ENCODE assay signal across 17 cellular contexts in genomic region chr11:34830648-34831047, GRCh38.
DNase-seq lines count a peak whose midpoint lies in the region; ATAC-seq, FAIRE-seq and TF ChIP-seq lines count a peak whose summit lies in the region.
"Had no signal": no experiment of that assay in that cellular context is flagged by ENCODE, and none has a peak within 500 bp of the region (broad histone marks: within the 10 kb centered on the region; RNA-seq: fewer than 3 reads in every experiment).

No MANE protein-coding gene starts in this region.

- no peak overlapping the region for H2AFZ ChIP-seq in HepG2 (ENCODE audit: low read length)

- 95% methylated on average over 8 of the region's 8 CpGs for WGBS in HepG2 (ENCODE audit: low lambda C conversion rate)
- 90% methylated on average over 2 of the region's 8 CpGs for WGBS in right lobe of liver (ENCODE audit: insufficient coverage, low coverage, low lambda C conversion rate, missing lambda C conversion rate)
- WGBS in heart right ventricle, 2 donors, result 32 to 35% methylated on average over 8 of the region's 8 CpGs

- no peak for FAIRE-seq in HepG2 (lab: Jason Lieb, UNC)
- FAIRE-seq: H54 had no signal

- BruUV-seq in HepG2 (replicated peaks; lab: Mats Ljungman, UMichigan), result no TSS peak

- POLR2A ChIA-PET in HepG2 (lab: Yijun Ruan, JAX), result interaction anchor here (1.2 kb wide), 1 partner anchor 230 kb away, joined by 4 read pairs; no protein-coding TSS in a partner anchor

- peaks cover 30% of the 10 kb centered on the region for H3K4me1 ChIP-seq in HepG2 (ENCODE audit: insufficient read depth, low read length)
- peaks cover 0 to 10% (median 2%) of the 10 kb centered on the region in 4 donors for H3K4me1 ChIP-seq in right lobe of liver
- H3K4me1 ChIP-seq in heart right ventricle, result peaks cover 0 to 3% (median 0%) of the 10 kb centered on the region in 9 donors
- H3K4me1 ChIP-seq: left lung had no signal

- no peaks in the 10 kb centered on the region for H3K27me3 ChIP-seq in HepG2 (ENCODE audit: control insufficient read depth in 1 of 2, insufficient read depth in 2 of 2, low read length in 2 of 2)
- H3K27me3 ChIP-seq in right lobe of liver, result no peaks in the 10 kb centered on the region
- no peaks in the 10 kb centered on the region for H3K27me3 ChIP-seq in heart right ventricle
- H3K27me3 ChIP-seq: left lung had no signal

- no peak overlapping the region for H3K27ac ChIP-seq in HepG2 (ENCODE audit: extremely low read length, insufficient read depth, low read length)
- no peak overlapping the region for H3K27ac ChIP-seq in right lobe of liver
- H3K27ac ChIP-seq in heart right ventricle, result no peak overlapping the region
- H3K27ac ChIP-seq: left lung, RWPE1 had no signal

- ATAC-seq in HepG2 (no peak), right lobe of liver (no peak), SK-N-SH treated with all-trans-retinoic acid at 6 μM for 48 hours (peak; percentile 66), heart right ventricle (peak in 7 of 8 donors; percentile 55 to 94 (median 80)), GM21367 (IDR thresholded peaks at IDR 0.05; ENCODE audit: unreplicated experiment) (no peak)
- ATAC-seq: left lung; naive thymus-derived CD8-positive, alpha-beta T cell had no signal

- TF ChIP-seq POLR2A in HepG2 (IDR thresholded peaks at IDR 0.05; ENCODE audit: insufficient read depth in 1 of 2, low read depth in 2 of 2, low read length in 2 of 2) (no peak), right lobe of liver (IDR thresholded peaks at IDR 0.05) (no peak)

- TF ChIP-seq EP300 in HepG2 (IDR thresholded peaks at IDR 0.05; ENCODE audit: low read depth in 2 of 2, low read length in 2 of 2) (no peak), HepG2 (CRISPR knock-in tag; IDR thresholded peaks at IDR 0.05; ENCODE audit: borderline replicate concordance) (no peak)

- TF ChIP-seq CTCF in HepG2 (CRISPR knock-in tag; IDR thresholded peaks at IDR 0.05) (no peak), right lobe of liver (IDR thresholded peaks at IDR 0.05) (no peak), heart right ventricle (IDR thresholded peaks at IDR 0.05) (no peak)

- CTCF ChIA-PET in HepG2 (lab: Yijun Ruan, JAX; ENCODE audit: low intra/inter-chr PET ratio, low total read pairs), result no interaction called here

- in situ Hi-C loops in HepG2 (cut with HindIII; ENCODE audit: extremely low pct_ligation_motif_present, low pct_unique_long_range_greater_than_20kb), result no loop called here

- no peak overlapping the region for H3K4me3 ChIP-seq in HepG2 (replicated peaks in 1 of 3; ENCODE audit: insufficient read depth in 1 of 3, low read depth in 2 of 3, low read length in 3 of 3)
- H3K4me3 ChIP-seq in right lobe of liver, result no peak overlapping the region
- H3K4me3 ChIP-seq in heart right ventricle, result no peak overlapping the region
- H3K4me3 ChIP-seq: left lung had no signal

- no peaks in the 10 kb centered on the region for H3K36me3 ChIP-seq in HepG2 (replicated peaks in 1 of 2; ENCODE audit: control insufficient read depth in 1 of 2, insufficient read depth in 2 of 2, low read length in 2 of 2)
- no peaks in the 10 kb centered on the region for H3K36me3 ChIP-seq in right lobe of liver
- no peaks in the 10 kb centered on the region for H3K36me3 ChIP-seq in heart right ventricle
- H3K36me3 ChIP-seq: left lung had no signal

- intact Hi-C loops in HepG2 (cut with micrococcal nuclease; ENCODE audit: unreplicated experiment), result no loop called here
- intact Hi-C loops in right lobe of liver (cut with DNase I), result no loop called here
- intact Hi-C loops in heart right ventricle (cut with DNase I), result no loop called here

- H4K20me1 ChIP-seq in HepG2 (ENCODE audit: insufficient read depth, low read length), result no peaks in the 10 kb centered on the region

- H3K9me3 ChIP-seq in HepG2 (ENCODE audit: low read length), result no peaks in the 10 kb centered on the region
- no peaks in the 10 kb centered on the region for H3K9me3 ChIP-seq in right lobe of liver
- H3K9me3 ChIP-seq in heart right ventricle, result peaks cover 0 to 4% (median 0%) of the 10 kb centered on the region in 11 donors
- H3K9me3 ChIP-seq: Caco-2, left lung had no signal

- TF ChIP-seq RAD21 in HepG2 (CRISPR knock-in tag; IDR thresholded peaks at IDR 0.05), result no peak

- H3K4me2 ChIP-seq in HepG2 (ENCODE audit: low read depth, low read length), result no peak overlapping the region

- H3K9ac ChIP-seq in HepG2 (ENCODE audit: insufficient read depth, low read depth, low read length), result no peak overlapping the region

- H3K79me2 ChIP-seq in HepG2 (ENCODE audit: insufficient read depth, low read length), result no peaks in the 10 kb centered on the region

- DNase-seq in HepG2 (ENCODE audit: low spot score) (no peak), right lobe of liver (no peak), heart right ventricle (peak; percentile 35 to 45), cerebellar cortex (ENCODE audit: low spot score) (no peak)
- no peak for DNase-seq in stimulated activated CD4-positive, alpha-beta T cell treated with anti-CD3 and anti-CD28 coated beads, Interleukin-4, amount 100 ng/mL, for 4 hours
- no peak for DNase-seq in activated naive CD4-positive, alpha-beta T cell treated with anti-CD3 and anti-CD28 coated beads, Interleukin-2, amount 50 U/mL, for 16 hours
- DNase-seq: activated naive CD8-positive, alpha-beta T cell treated with anti-CD3 and anti-CD28 coated beads, Interleukin-2, amount 10 ng/mL, durations not matched to agents 7 days and 5 days; Caco-2; left lung; naive thymus-derived CD8-positive, alpha-beta T cell; NCI-H1105; NCI-H526; stimulated activated CD4-positive, alpha-beta T cell treated with anti-CD3 and anti-CD28 coated beads, Interleukin-2, amount 100 ng/mL, for 48 hours had no signal

TF ChIP-seq in HepG2, 621 proteins besides CTCF, POLR2A, EP300 and RAD21:
- TF ChIP-seq ZNF589 (CRISPR knock-in tag; conservative IDR thresholded peaks at IDR 0.05) (no peak), ATF7 (IDR thresholded peaks at IDR 0.05) (0 out of 2 replicates have a peak, but pooled peaks have one; percentile 25), ATF7 (CRISPR knock-in tag; IDR thresholded peaks at IDR 0.05) (no peak)

TF ChIP-seq in SK-N-SH treated with all-trans-retinoic acid at 6 μM for 48 hours, 23 proteins besides CTCF, POLR2A, EP300 and RAD21:
- TF ChIP-seq ISL1 (CRISPR knock-in tag; IDR thresholded peaks at IDR 0.05) (peak; percentile 52; the same call in 1 of the 2 replicates), ZNF70 (CRISPR knock-in tag; IDR thresholded peaks at IDR 0.05) (peak; percentile 74), SNAI2 (CRISPR knock-in tag; IDR thresholded peaks at IDR 0.05) (peak; percentile 83; the same call in 1 of the 2 replicates), ZFP3 (CRISPR knock-in tag; IDR thresholded peaks at IDR 0.05) (peak; percentile 27; the same call in 1 of the 2 replicates)
- TF ChIP-seq, protein P1, sequence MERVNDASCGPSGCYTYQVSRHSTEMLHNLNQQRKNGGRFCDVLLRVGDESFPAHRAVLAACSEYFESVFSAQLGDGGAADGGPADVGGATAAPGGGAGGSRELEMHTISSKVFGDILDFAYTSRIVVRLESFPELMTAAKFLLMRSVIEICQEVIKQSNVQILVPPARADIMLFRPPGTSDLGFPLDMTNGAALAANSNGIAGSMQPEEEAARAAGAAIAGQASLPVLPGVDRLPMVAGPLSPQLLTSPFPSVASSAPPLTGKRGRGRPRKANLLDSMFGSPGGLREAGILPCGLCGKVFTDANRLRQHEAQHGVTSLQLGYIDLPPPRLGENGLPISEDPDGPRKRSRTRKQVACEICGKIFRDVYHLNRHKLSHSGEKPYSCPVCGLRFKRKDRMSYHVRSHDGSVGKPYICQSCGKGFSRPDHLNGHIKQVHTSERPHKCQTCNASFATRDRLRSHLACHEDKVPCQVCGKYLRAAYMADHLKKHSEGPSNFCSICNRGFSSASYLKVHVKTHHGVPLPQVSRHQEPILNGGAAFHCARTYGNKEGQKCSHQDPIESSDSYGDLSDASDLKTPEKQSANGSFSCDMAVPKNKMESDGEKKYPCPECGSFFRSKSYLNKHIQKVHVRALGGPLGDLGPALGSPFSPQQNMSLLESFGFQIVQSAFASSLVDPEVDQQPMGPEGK (CRISPR knock-in tag; IDR thresholded peaks at IDR 0.05; ENCODE audit: borderline replicate concordance), result no peak
- TF ChIP-seq, protein P2, sequence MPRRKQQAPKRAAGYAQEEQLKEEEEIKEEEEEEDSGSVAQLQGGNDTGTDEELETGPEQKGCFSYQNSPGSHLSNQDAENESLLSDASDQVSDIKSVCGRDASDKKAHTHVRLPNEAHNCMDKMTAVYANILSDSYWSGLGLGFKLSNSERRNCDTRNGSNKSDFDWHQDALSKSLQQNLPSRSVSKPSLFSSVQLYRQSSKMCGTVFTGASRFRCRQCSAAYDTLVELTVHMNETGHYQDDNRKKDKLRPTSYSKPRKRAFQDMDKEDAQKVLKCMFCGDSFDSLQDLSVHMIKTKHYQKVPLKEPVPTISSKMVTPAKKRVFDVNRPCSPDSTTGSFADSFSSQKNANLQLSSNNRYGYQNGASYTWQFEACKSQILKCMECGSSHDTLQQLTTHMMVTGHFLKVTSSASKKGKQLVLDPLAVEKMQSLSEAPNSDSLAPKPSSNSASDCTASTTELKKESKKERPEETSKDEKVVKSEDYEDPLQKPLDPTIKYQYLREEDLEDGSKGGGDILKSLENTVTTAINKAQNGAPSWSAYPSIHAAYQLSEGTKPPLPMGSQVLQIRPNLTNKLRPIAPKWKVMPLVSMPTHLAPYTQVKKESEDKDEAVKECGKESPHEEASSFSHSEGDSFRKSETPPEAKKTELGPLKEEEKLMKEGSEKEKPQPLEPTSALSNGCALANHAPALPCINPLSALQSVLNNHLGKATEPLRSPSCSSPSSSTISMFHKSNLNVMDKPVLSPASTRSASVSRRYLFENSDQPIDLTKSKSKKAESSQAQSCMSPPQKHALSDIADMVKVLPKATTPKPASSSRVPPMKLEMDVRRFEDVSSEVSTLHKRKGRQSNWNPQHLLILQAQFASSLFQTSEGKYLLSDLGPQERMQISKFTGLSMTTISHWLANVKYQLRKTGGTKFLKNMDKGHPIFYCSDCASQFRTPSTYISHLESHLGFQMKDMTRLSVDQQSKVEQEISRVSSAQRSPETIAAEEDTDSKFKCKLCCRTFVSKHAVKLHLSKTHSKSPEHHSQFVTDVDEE (CRISPR knock-in tag; IDR thresholded peaks at IDR 0.05), result peak; percentile 49

Comparison
In these comparisons a context has a peak if more than half of its experiments do, and no peak if none do; other contexts are left out.
1. ATAC-seq: peak in SK-N-SH treated with all-trans-retinoic acid at 6 μM for 48 hours (single experiment) and heart right ventricle (7 of 8); none in HepG2 (single experiment), right lobe of liver (0 of 4) and GM21367 (single experiment).
2. DNase-seq: peak in heart right ventricle (2 of 2); none in HepG2 (single experiment), right lobe of liver (0 of 3), stimulated activated CD4-positive, alpha-beta T cell treated with anti-CD3 and anti-CD28 coated beads, Interleukin-4, amount 100 ng/mL, for 4 hours (0 of 2), activated naive CD4-positive, alpha-beta T cell treated with anti-CD3 and anti-CD28 coated beads, Interleukin-2, amount 50 U/mL, for 16 hours (single experiment) and cerebellar cortex (single experiment).